In the genomic region with DNA sequence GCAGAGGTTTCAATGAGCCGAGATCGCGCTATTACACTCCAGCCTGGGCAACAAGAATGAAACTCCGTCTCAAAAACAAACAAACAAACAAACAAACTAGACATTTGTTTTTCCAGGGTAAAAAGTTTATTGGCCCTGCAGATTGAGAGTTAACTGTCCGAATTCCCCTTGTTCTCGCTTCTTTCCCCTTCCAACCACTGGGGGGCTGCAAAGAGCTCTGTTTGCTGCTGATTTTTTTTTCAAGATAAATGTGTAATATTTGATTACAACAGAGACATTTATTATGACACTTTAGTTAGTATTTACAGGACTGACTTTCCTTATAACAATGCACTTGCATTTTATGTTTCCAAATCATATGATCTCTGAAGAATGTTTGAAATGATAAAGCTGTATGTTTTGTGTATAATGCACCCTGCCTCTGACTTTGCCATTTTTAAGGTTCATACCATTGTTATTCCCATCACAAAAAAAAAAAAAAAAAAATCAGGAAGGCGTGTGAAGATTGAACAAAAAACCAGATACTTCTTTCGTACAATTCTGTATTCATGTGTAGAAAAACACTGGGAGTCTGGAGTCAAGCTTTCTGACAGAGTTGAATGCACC, we compare ENCODE assay signal across 8 cellular contexts. TPM values are rescaled to one million over a fixed set of nuclear protein-coding genes. Genes with fewer than 3 reads are reported as not detected.
DNase-seq lines count a peak whose midpoint lies in the region; ATAC-seq and TF ChIP-seq lines count a peak whose summit lies in the region.

No MANE protein-coding gene starts in this region.

- no peak overlapping the region for H3K27ac ChIP-seq in tibial nerve

- TF ChIP-seq CTCF in AG09309 (IDR thresholded peaks at IDR 0.05; ENCODE audit: control insufficient read depth, insufficient read depth, low read depth, low read length, missing control alignments) (peak; percentile 83), GM12875 (IDR thresholded peaks at IDR 0.05; ENCODE audit: borderline replicate concordance, insufficient read depth, low read depth, low read length) (peak; percentile 64; the same call in 1 of the 2 replicates), astrocyte of the spinal cord (IDR thresholded peaks at IDR 0.05; ENCODE audit: low read depth, low read length) (peak; percentile 85), tibial nerve (IDR thresholded peaks at IDR 0.05) (peak; percentile 50 to 69 (median 53))

- H3K27me3 ChIP-seq in tibial nerve = peaks cover 0 to 28% of the 10 kb centered on the region in 2 donors

- WGBS in tibial nerve, 2 donors = 10 to 12% methylated on average over 8 of the region's 8 CpGs

- peaks cover 0 to 38% (median 12%) of the 10 kb centered on the region in 4 donors for H3K4me1 ChIP-seq in tibial nerve

- no peak for TF ChIP-seq POLR2A in tibial nerve (IDR thresholded peaks at IDR 0.05)

- DNase-seq in AG09309 (ENCODE audit: low read depth) (peak; percentile 10), NCI-H2196 (lab: John Stamatoyannopoulos, UW; ENCODE audit: unreplicated experiment) (peak; percentile 45), astrocyte of the spinal cord (ENCODE audit: low read depth, low spot score) (peak; percentile 47), iris pigment epithelial cell (ENCODE audit: low read depth) (peak; percentile 54), tibial nerve (ENCODE audit: low spot score in 2 of 2) (peak; percentile 33 to 64)

- no peak overlapping the region for H3K4me3 ChIP-seq in AG09309 (ENCODE audit: control insufficient read depth, low read depth, low read length)
- no peak overlapping the region for H3K4me3 ChIP-seq in GM12875 (ENCODE audit: low read depth, low read length)
- H3K4me3 ChIP-seq in astrocyte of the spinal cord (ENCODE audit: low read depth, low read length) = no peak overlapping the region
- no peak overlapping the region for H3K4me3 ChIP-seq in tibial nerve

- in situ Hi-C loops in astrocyte of the spinal cord (cut with HindIII; ENCODE audit: low sequenced_read_pairs) = no loop called here

- no peak for ATAC-seq in HG03571 (IDR thresholded peaks at IDR 0.05; ENCODE audit: unreplicated experiment)
- ATAC-seq in HG03565 (IDR thresholded peaks at IDR 0.05; ENCODE audit: unreplicated experiment) = no peak

- H3K9me3 ChIP-seq in tibial nerve = no peaks in the 10 kb centered on the region

- no peaks in the 10 kb centered on the region for H3K36me3 ChIP-seq in tibial nerve

- no peak for TF ChIP-seq EP300 in tibial nerve (IDR thresholded peaks at IDR 0.05)

RNA-seq across cellular contexts. Expression of gene CLSTN2, which starts 2.8 kb away (rescaled TPM):
- 10 to 100 TPM; 13.4 to 21.3 (median 19.4) TPM for total RNA-seq in tibial nerve
